In genomic region chr6:17200395-17200794, GRCh38 we compare ENCODE assay signal across 20 cellular contexts.
A peak's percentile ranks its signal among the peaks of the same experiment; 100 is the strongest.
DNase-seq lines count a peak whose midpoint lies in the region; ATAC-seq and TF ChIP-seq lines count a peak whose summit lies in the region.
"Had no signal": no experiment of that assay in that cellular context is flagged by ENCODE, and none has a peak within 500 bp of the region (broad histone marks: within the 10 kb centered on the region; RNA-seq: fewer than 3 reads in every experiment).

No MANE protein-coding gene starts in this region.

- 0 out of 2 replicates have a peak, but pooled peaks have one; percentile 5 for TF ChIP-seq CTCF in AG04450 (IDR thresholded peaks at IDR 0.05; ENCODE audit: low read depth, low read length)
- TF ChIP-seq CTCF in endothelial cell (IDR thresholded peaks at IDR 0.05; ENCODE audit: unreplicated experiment) = peak; percentile 32

- H3K9me3 ChIP-seq in AG04450 (ENCODE audit: control insufficient read depth, insufficient read depth, low read length) (peaks cover 9% of the 10 kb centered on the region), HUES48 (ENCODE audit: control insufficient read depth, insufficient read depth, low read length) (no peaks in the 10 kb centered on the region)
- H3K9me3 ChIP-seq: uterus had no signal

- H3K4me3 ChIP-seq in AG04450 (ENCODE audit: low read depth, low read length) (no peak overlapping the region), HUES48 (ENCODE audit: low read depth, low read length) (peak overlapping the region; percentile 11; the same call in 1 of the 2 replicates)
- H3K4me3 ChIP-seq: heart right ventricle, uterus had no signal

- no peaks in the 10 kb centered on the region for H3K27me3 ChIP-seq in AG04450 (ENCODE audit: control insufficient read depth, insufficient read depth, low read length)
- 0 out of 2 replicates have a peak, but pooled peaks cover 6% of the 10 kb centered on the region for H3K27me3 ChIP-seq in HUES48 (ENCODE audit: control insufficient read depth, insufficient read depth, low read length)
- H3K27me3 ChIP-seq: uterus had no signal

- no peak overlapping the region for H3K27ac Mint-ChIP-seq in endothelial cell (ENCODE audit: unreplicated experiment)
- H3K27ac Mint-ChIP-seq: activated naive CD8-positive, alpha-beta T cell treated with anti-CD3 and anti-CD28 coated beads, Interleukin-2, amount 50 U/mL, for 24 hours; activated T-helper 17 cell treated with anti-CD3 and anti-CD28 coated beads, Interleukin-2, amount 50 U/mL, for 72 hours had no signal

- H3K4me1 ChIP-seq in HUES48 (ENCODE audit: control insufficient read depth, insufficient read depth, low read length) = no peaks in the 10 kb centered on the region
- H3K4me1 ChIP-seq: uterus had no signal

- H3K27me3 Mint-ChIP-seq in endothelial cell (ENCODE audit: unreplicated experiment) = peaks cover 4% of the 10 kb centered on the region

- POLR2A ChIA-PET in AG04450 (lab: Yijun Ruan, JAX) = no interaction called here

- H3K9ac ChIP-seq in HUES48 (ENCODE audit: low read depth, low read length) = no peak overlapping the region

- H3K36me3 ChIP-seq in HUES48 (ENCODE audit: control insufficient read depth, insufficient read depth, low read length) = no peaks in the 10 kb centered on the region
- H3K36me3 ChIP-seq: heart right ventricle, uterus had no signal

- H3K9me3 Mint-ChIP-seq in endothelial cell (ENCODE audit: unreplicated experiment) = peaks cover 4% of the 10 kb centered on the region
- H3K9me3 Mint-ChIP-seq: activated T-helper 17 cell treated with anti-CD3 and anti-CD28 coated beads, Interleukin-2, amount 50 U/mL, for 72 hours had no signal

- H3K36me3 Mint-ChIP-seq in endothelial cell (ENCODE audit: low read depth, unreplicated experiment) = peaks cover 5% of the 10 kb centered on the region

- H3K4me3 Mint-ChIP-seq in endothelial cell (ENCODE audit: unreplicated experiment) = no peak overlapping the region
- H3K4me3 Mint-ChIP-seq: activated naive CD8-positive, alpha-beta T cell treated with anti-CD3 and anti-CD28 coated beads, Interleukin-2, amount 50 U/mL, for 24 hours; activated T-helper 17 cell treated with anti-CD3 and anti-CD28 coated beads, Interleukin-2, amount 50 U/mL, for 72 hours had no signal

- no peak for ATAC-seq in GM18868 (IDR thresholded peaks at IDR 0.05; ENCODE audit: unreplicated experiment)
- no peak for ATAC-seq in HG03139 (IDR thresholded peaks at IDR 0.05; ENCODE audit: unreplicated experiment)
- ATAC-seq: activated naive CD8-positive, alpha-beta T cell treated with anti-CD3 and anti-CD28 coated beads, Interleukin-2, amount 50 U/mL, for 24 hours; activated T-helper 17 cell treated with anti-CD3 and anti-CD28 coated beads, Interleukin-2, amount 50 U/mL, for 72 hours; left colon had no signal

- H3K4me1 Mint-ChIP-seq in endothelial cell (ENCODE audit: unreplicated experiment) = no peaks in the 10 kb centered on the region
- H3K4me1 Mint-ChIP-seq: activated naive CD8-positive, alpha-beta T cell treated with anti-CD3 and anti-CD28 coated beads, Interleukin-2, amount 50 U/mL, for 24 hours; activated T-helper 17 cell treated with anti-CD3 and anti-CD28 coated beads, Interleukin-2, amount 50 U/mL, for 72 hours had no signal

- H3K27ac ChIP-seq in AG04450 (ENCODE audit: low read depth, low read length) (no peak overlapping the region), HUES48 (ENCODE audit: low read depth, low read length) (no peak overlapping the region)
- H3K27ac ChIP-seq: heart right ventricle, uterus had no signal

- CTCF ChIA-PET in AG04450 (lab: Charles Lee) = no interaction called here

- no peak for DNase-seq in AG04450 (ENCODE audit: low read depth, low spot score)
- DNase-seq in endothelial cell (ENCODE audit: low spot score) = peak; percentile 34
- peak; percentile 39 for DNase-seq in left kidney (ENCODE audit: low read depth, low spot score)
- DNase-seq in activated CD8-positive, alpha-beta memory T cell treated with anti-CD3 and anti-CD28 coated beads, Interleukin-2, amount 50 U/mL, for 4 hours = no peak
- DNase-seq in activated CD4-positive, alpha-beta T cell treated with anti-CD3 and anti-CD28 coated beads, Interleukin-2, amount 50 U/mL, for 1 hour = no peak
- DNase-seq: activated naive CD8-positive, alpha-beta T cell treated with anti-CD3 and anti-CD28 coated beads, Interleukin-2, amount 50 U/mL, for 24 hours; DND-41; heart right ventricle; left colon; MV-4-11; NCI-H2081 treated with DMSO at 0.1 percent for 48 hours; NCI-H510A treated with DMSO at 0.1 percent for 48 hours; nucleus accumbens; stimulated activated CD4-positive, alpha-beta T cell treated with anti-CD3 and anti-CD28 coated beads, Interleukin-2, amount 100 ng/mL, for 24 hours; T-helper 2 cell; uterus had no signal

Comparison
In these comparisons a context has a peak if more than half of its experiments do, and no peak if none do; other contexts are left out.
1. DNase-seq: peak in endothelial cell (single experiment) and left kidney (single experiment); none in AG04450 (single experiment), activated CD8-positive, alpha-beta memory T cell treated with anti-CD3 and anti-CD28 coated beads, Interleukin-2, amount 50 U/mL, for 4 hours (single experiment) and activated CD4-positive, alpha-beta T cell treated with anti-CD3 and anti-CD28 coated beads, Interleukin-2, amount 50 U/mL, for 1 hour (single experiment).